In the genomic region with DNA sequence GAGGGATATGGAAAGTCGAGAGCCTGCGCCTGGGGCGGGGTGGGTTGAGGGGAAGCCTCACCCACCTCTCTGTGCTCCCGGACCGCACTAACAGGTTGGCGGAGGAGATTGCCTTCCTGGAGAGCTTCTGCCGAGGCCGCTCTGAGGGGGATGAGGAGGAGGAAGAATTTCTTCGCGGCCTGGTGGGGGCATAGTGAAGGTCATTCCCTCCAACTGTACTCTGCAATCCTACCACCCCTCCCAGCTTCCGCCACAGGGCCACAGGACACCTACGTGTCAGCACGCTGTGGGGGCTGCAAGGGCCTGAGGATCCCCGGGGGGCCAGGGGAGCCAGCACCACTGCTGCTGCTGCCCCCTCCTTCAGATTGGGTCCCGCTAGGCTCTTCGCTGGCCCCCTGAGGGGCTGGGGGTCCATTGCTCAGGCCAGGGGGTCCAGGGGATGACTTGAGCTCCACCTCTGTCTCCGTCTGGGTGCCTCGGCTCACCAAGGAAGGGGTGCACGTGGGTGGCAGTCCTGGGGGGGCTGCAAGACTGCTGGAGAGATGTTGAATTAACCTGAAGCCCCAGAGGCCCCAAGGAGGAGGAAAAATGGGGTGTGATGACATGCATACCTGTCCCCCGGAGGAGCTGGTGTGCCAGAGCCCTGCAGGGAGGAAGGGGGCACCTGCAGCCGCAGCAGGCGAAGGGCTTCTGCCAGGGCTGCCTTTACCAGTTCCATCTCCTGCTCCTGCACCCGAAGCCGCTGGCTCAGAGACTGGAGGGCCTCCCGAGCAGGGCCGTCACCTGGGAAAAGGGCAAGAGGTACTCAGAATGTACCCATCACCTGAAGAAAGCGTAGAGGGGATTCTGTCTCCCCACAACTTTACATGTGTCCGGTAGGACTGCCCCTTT, we compare ENCODE assay signal across 1 cellular context.
TF ChIP-seq lines count a peak whose summit lies in the region.

No MANE protein-coding gene starts in this region.

TF ChIP-seq in HepG2, 621 proteins besides CTCF, POLR2A, EP300 and RAD21 (continued from another document):
- TF ChIP-seq, protein P1, sequence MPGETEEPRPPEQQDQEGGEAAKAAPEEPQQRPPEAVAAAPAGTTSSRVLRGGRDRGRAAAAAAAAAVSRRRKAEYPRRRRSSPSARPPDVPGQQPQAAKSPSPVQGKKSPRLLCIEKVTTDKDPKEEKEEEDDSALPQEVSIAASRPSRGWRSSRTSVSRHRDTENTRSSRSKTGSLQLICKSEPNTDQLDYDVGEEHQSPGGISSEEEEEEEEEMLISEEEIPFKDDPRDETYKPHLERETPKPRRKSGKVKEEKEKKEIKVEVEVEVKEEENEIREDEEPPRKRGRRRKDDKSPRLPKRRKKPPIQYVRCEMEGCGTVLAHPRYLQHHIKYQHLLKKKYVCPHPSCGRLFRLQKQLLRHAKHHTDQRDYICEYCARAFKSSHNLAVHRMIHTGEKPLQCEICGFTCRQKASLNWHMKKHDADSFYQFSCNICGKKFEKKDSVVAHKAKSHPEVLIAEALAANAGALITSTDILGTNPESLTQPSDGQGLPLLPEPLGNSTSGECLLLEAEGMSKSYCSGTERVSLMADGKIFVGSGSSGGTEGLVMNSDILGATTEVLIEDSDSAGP (CRISPR knock-in tag; IDR thresholded peaks at IDR 0.05; ENCODE audit: borderline replicate concordance) = 0 out of 2 replicates have a peak, but pooled peaks have one; percentile 13
TF ChIP-seq in HepG2: peak in this region for 11.
